Comparison of ENCODE assay signal across 22 cellular contexts in the genomic region with DNA sequence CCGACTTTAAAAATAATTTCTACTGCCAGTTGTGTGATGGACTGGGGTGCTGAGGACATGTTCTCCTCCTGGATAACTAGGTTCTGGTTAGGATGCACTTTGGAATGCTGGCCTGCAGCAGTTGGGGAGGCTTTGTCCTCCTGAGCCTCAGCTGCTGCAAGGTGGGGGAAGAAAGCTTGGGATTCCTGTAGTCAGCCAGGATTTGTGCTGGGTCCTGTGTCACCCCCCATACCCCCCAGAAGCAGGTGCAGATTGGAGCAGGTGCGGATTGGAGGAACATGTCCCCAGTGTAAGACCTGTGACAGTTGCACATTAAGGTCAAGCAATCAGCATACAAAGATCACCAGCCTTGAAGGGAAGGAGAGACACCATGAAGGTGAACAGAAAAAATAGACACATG. TPM values are rescaled to one million over a fixed set of nuclear protein-coding genes. Genes with fewer than 3 reads are reported as not detected.
DNase-seq lines count a peak whose midpoint lies in the region; ATAC-seq and TF ChIP-seq lines count a peak whose summit lies in the region.
"Had no signal": no experiment of that assay in that cellular context is flagged by ENCODE, and none has a peak within 500 bp of the region (broad histone marks: within the 10 kb centered on the region; RNA-seq: fewer than 3 reads in every experiment).

No MANE protein-coding gene starts in this region.

- no peak overlapping the region for H3K18ac ChIP-seq in H9 (ENCODE audit: insufficient read length, low read depth, low read length)

- H3K56ac ChIP-seq in H9 (ENCODE audit: insufficient read length, low read depth, low read length) = no peak overlapping the region

- H2BK120ac ChIP-seq in H9 (ENCODE audit: low read depth, low read length, poor library complexity, severe bottlenecking) = no peak overlapping the region

- H2BK5ac ChIP-seq in H9 (ENCODE audit: insufficient read length, low read length) = no peak overlapping the region

- no peak overlapping the region for H2AK5ac ChIP-seq in H9 (ENCODE audit: insufficient read length, low read length)

- no peak overlapping the region for H3K4ac ChIP-seq in H9 (ENCODE audit: low read depth, low read length)

- no peak overlapping the region for H3K23ac ChIP-seq in H9 (ENCODE audit: insufficient read length, low read depth, low read length)

- peaks cover 87% of the 10 kb centered on the region for H3K4me1 Mint-ChIP-seq in activated CD4-positive, alpha-beta T cell treated with anti-CD3 and anti-CD28 coated beads, Interleukin-2, amount 10 ng/mL, durations not matched to agents 7 days and 5 days
- no peaks in the 10 kb centered on the region for H3K4me1 Mint-ChIP-seq in H9
- H3K4me1 Mint-ChIP-seq in activated naive CD8-positive, alpha-beta T cell treated with anti-CD3 and anti-CD28 coated beads, Interleukin-2, amount 10 ng/mL, durations not matched to agents 7 days and 5 days = peaks cover 52% of the 10 kb centered on the region
- H3K4me1 Mint-ChIP-seq: WTC11 had no signal

- peaks cover 10% of the 10 kb centered on the region for H3K9me3 Mint-ChIP-seq in activated CD4-positive, alpha-beta T cell treated with anti-CD3 and anti-CD28 coated beads, Interleukin-2, amount 10 ng/mL, durations not matched to agents 7 days and 5 days
- H3K9me3 Mint-ChIP-seq in H9 = peaks cover 10 to 11% of the 10 kb centered on the region in 2 experiments
- peaks cover 3% of the 10 kb centered on the region for H3K9me3 Mint-ChIP-seq in activated naive CD8-positive, alpha-beta T cell treated with anti-CD3 and anti-CD28 coated beads, Interleukin-2, amount 10 ng/mL, durations not matched to agents 7 days and 5 days

- H2BK12ac ChIP-seq in H9 (ENCODE audit: insufficient read length, low read depth, low read length) = no peak overlapping the region

- H3K27me3 Mint-ChIP-seq in activated CD4-positive, alpha-beta T cell treated with anti-CD3 and anti-CD28 coated beads, Interleukin-2, amount 10 ng/mL, durations not matched to agents 7 days and 5 days = no peaks in the 10 kb centered on the region
- no peaks in the 10 kb centered on the region for H3K27me3 Mint-ChIP-seq in H9 (ENCODE audit: low read depth)
- H3K27me3 Mint-ChIP-seq in activated naive CD8-positive, alpha-beta T cell treated with anti-CD3 and anti-CD28 coated beads, Interleukin-2, amount 10 ng/mL, durations not matched to agents 7 days and 5 days = no peaks in the 10 kb centered on the region

- no peaks in the 10 kb centered on the region for H3K79me2 ChIP-seq in H9 (ENCODE audit: insufficient read depth, low read length)

- no peak overlapping the region for H3K4me3 Mint-ChIP-seq in activated CD4-positive, alpha-beta T cell treated with anti-CD3 and anti-CD28 coated beads, Interleukin-2, amount 10 ng/mL, durations not matched to agents 7 days and 5 days
- H3K4me3 Mint-ChIP-seq in H9 = no peak overlapping the region
- no peak overlapping the region for H3K4me3 Mint-ChIP-seq in activated naive CD8-positive, alpha-beta T cell treated with anti-CD3 and anti-CD28 coated beads, Interleukin-2, amount 10 ng/mL, durations not matched to agents 7 days and 5 days
- H3K4me3 Mint-ChIP-seq: WTC11 had no signal

- H3K36me3 Mint-ChIP-seq in activated CD4-positive, alpha-beta T cell treated with anti-CD3 and anti-CD28 coated beads, Interleukin-2, amount 10 ng/mL, durations not matched to agents 7 days and 5 days (ENCODE audit: low read depth) = peaks cover 86% of the 10 kb centered on the region
- peaks cover 35 to 65% (median 42%) of the 10 kb centered on the region in 3 experiments for H3K36me3 Mint-ChIP-seq in H9 (ENCODE audit: insufficient read depth in 1 of 3, low read depth in 3 of 3)
- peaks cover 59% of the 10 kb centered on the region for H3K36me3 Mint-ChIP-seq in activated naive CD8-positive, alpha-beta T cell treated with anti-CD3 and anti-CD28 coated beads, Interleukin-2, amount 10 ng/mL, durations not matched to agents 7 days and 5 days

- intact Hi-C loops in psoas muscle (cut with DNase I) = no loop called here

- H3K4me2 ChIP-seq in H9 (ENCODE audit: insufficient read depth, insufficient read length, low read length) = no peak overlapping the region
- H3K4me2 ChIP-seq: A549 had no signal

- no peak overlapping the region for H2BK20ac ChIP-seq in H9 (ENCODE audit: low read depth, low read length, poor library complexity, severe bottlenecking)

- H3K14ac ChIP-seq in H9 (ENCODE audit: insufficient read depth, low read length) = no peak overlapping the region

- peaks cover 2 to 51% of the 10 kb centered on the region in 2 donors for H3K36me3 ChIP-seq in psoas muscle (ENCODE audit: insufficient read depth in 1 of 2, low read depth in 1 of 2)

- H3K9ac ChIP-seq in H9 (ENCODE audit: extremely low read depth, insufficient read length, low read length) = no peak overlapping the region

- H3K4me1 ChIP-seq in H9 (ENCODE audit: insufficient read depth, low read length) (no peaks in the 10 kb centered on the region), psoas muscle (peaks cover 48% of the 10 kb centered on the region)
- H3K4me1 ChIP-seq: A549 had no signal

- POLR2A ChIA-PET in activated CD4-positive, alpha-beta T cell treated with anti-CD3 and anti-CD28 coated beads, Interleukin-2, amount 10 ng/mL, durations not matched to agents 7 days and 5 days (lab: Charles Lee) = no interaction called here
- POLR2A ChIA-PET in activated naive CD8-positive, alpha-beta T cell treated with anti-CD3 and anti-CD28 coated beads, Interleukin-2, amount 10 ng/mL, durations not matched to agents 7 days and 5 days (lab: Charles Lee) = interaction anchor here (1.3 to 2.0 kb wide), 3 partner anchors 8 to 13 kb away, joined by 4 to 12 read pairs (median 9); no protein-coding TSS in a partner anchor

- peak overlapping the region; percentile 4 for H4K8ac ChIP-seq in H9 (replicated peaks; ENCODE audit: insufficient read length, low read depth, low read length)

- no peaks in the 10 kb centered on the region for H4K20me1 ChIP-seq in H9 (ENCODE audit: control insufficient read depth, insufficient read depth, insufficient read length)

- H4K91ac ChIP-seq in H9 (ENCODE audit: insufficient read length, low read depth, low read length) = no peak overlapping the region

- DNase-seq in activated CD4-positive, alpha-beta T cell treated with anti-CD3 and anti-CD28 coated beads, Interleukin-2, amount 10 ng/mL, durations not matched to agents 7 days and 5 days = no peak
- no peak for DNase-seq in activated CD4-positive, alpha-beta T cell treated with anti-CD3 and anti-CD28 coated beads, Interleukin-2, amount 50 U/mL, for 1 hour
- DNase-seq in H9 = no peak
- no peak for DNase-seq in activated naive CD8-positive, alpha-beta T cell treated with anti-CD3 and anti-CD28 coated beads, Interleukin-2, amount 10 ng/mL, durations not matched to agents 7 days and 5 days
- no peak for DNase-seq in psoas muscle
- DNase-seq in NCI-H774 (lab: John Stamatoyannopoulos, UW) = no peak
- no peak for DNase-seq in RKO (ENCODE audit: low spot score)
- DNase-seq: brain microvascular endothelial cell, dermis blood vessel endothelial cell, foreskin fibroblast, hypothalamus, kidney, mesenchymal stem cell, NCI-H1436 treated with DMSO at 0.1 percent for 48 hours, NCI-H69, SIG-M5 had no signal

- TF ChIP-seq CTCF in H9 (conservative IDR thresholded peaks at IDR 0.05) (no peak), psoas muscle (IDR thresholded peaks at IDR 0.05) (no peak)

- H3T11ph ChIP-seq in H9 (ENCODE audit: low read length) = no peak overlapping the region

- ATAC-seq in activated naive CD8-positive, alpha-beta T cell treated with anti-CD3 and anti-CD28 coated beads, Interleukin-2, amount 10 ng/mL, durations not matched to agents 7 days and 5 days (ENCODE audit: low read depth) = no peak
- ATAC-seq in psoas muscle (no peak), HG02798 (IDR thresholded peaks at IDR 0.05; ENCODE audit: poor library complexity, unreplicated experiment) (no peak)
- ATAC-seq: A549, WTC11 had no signal

- no peaks in the 10 kb centered on the region for H3K79me1 ChIP-seq in H9 (ENCODE audit: insufficient read depth, low read depth, low read length, poor library complexity, severe bottlenecking)

- no peak overlapping the region for H3K4me3 ChIP-seq in psoas muscle
- H3K4me3 ChIP-seq: A549, HAP-1 had no signal

- H2BK15ac ChIP-seq in H9 (ENCODE audit: low read depth, low read length) = no peak overlapping the region

- H3K27ac Mint-ChIP-seq in activated CD4-positive, alpha-beta T cell treated with anti-CD3 and anti-CD28 coated beads, Interleukin-2, amount 10 ng/mL, durations not matched to agents 7 days and 5 days = peak overlapping the region; percentile 99
- no peak overlapping the region for H3K27ac Mint-ChIP-seq in H9
- H3K27ac Mint-ChIP-seq in activated naive CD8-positive, alpha-beta T cell treated with anti-CD3 and anti-CD28 coated beads, Interleukin-2, amount 10 ng/mL, durations not matched to agents 7 days and 5 days = peak overlapping the region; percentile 99
- H3K27ac Mint-ChIP-seq: WTC11 had no signal

- no CpG with 5 or more reads among the region's 2 CpGs for WGBS in H9 (ENCODE audit: extremely low coverage, insufficient read length, low lambda C conversion rate)
- 91 to 96% (median 96%) methylated on average over 2 of the region's 2 CpGs for WGBS in psoas muscle, 3 donors

- no peaks in the 10 kb centered on the region for H3K23me2 ChIP-seq in H9 (ENCODE audit: insufficient read length, low read depth, low read length, poor library complexity, severe bottlenecking)

- H4K5ac ChIP-seq in H9 (ENCODE audit: insufficient read length, low read depth, low read length) = no peak overlapping the region

- H3K27ac ChIP-seq in H9 (ENCODE audit: insufficient read length, low read depth, low read length) (no peak overlapping the region), psoas muscle (peak overlapping the region; percentile 93)
- H3K27ac ChIP-seq: A549, epithelial cell of prostate had no signal

- CTCF ChIA-PET in activated CD4-positive, alpha-beta T cell treated with anti-CD3 and anti-CD28 coated beads, Interleukin-2, amount 10 ng/mL, durations not matched to agents 7 days and 5 days (lab: Charles Lee) = interaction anchor here (11.8 kb wide), 1 partner anchor 8 kb away, joined by 122 read pairs; no protein-coding TSS in a partner anchor

- peaks cover 6% of the 10 kb centered on the region for H3K9me3 ChIP-seq in H9 (ENCODE audit: control insufficient read depth, low read depth, low read length)
- no peaks in the 10 kb centered on the region for H3K9me3 ChIP-seq in psoas muscle
- H3K9me3 ChIP-seq: HAP-1 had no signal

- H2AFZ ChIP-seq in H9 (ENCODE audit: low read length) = no peak overlapping the region

- H3K27me3 ChIP-seq in H9 (ENCODE audit: insufficient read depth, low read length) (no peaks in the 10 kb centered on the region), psoas muscle (ENCODE audit: insufficient read depth in 3 of 3, low read length in 2 of 3) (no peaks in the 10 kb centered on the region)
- H3K27me3 ChIP-seq: BLaER1 treated with 17β-estradiol and CSF1 and Interleukin-3, amounts not matched to agents 10 nM and 100 nM; brain microvascular endothelial cell had no signal

RNA-seq across cellular contexts. Expression of gene MED15, which starts 51.1 kb away (rescaled TPM):
- 100 to 1,000 TPM; 141 to 182 TPM for total RNA-seq in activated CD4-positive, alpha-beta T cell treated with anti-CD3 and anti-CD28 coated beads, Interleukin-2, amount 10 ng/mL, durations not matched to agents 7 days and 5 days
- total RNA-seq in H9 (2021) = 46.0 and 47.4 TPM in 2 replicates
- 100 to 1,000 TPM; 227 to 233 TPM for total RNA-seq in activated naive CD8-positive, alpha-beta T cell treated with anti-CD3 and anti-CD28 coated beads, Interleukin-2, amount 10 ng/mL, durations not matched to agents 7 days and 5 days
- 10 to 100 TPM; 46.4 to 94.8 (median 73.6) TPM for total RNA-seq in psoas muscle
- polyA plus RNA-seq in psoas muscle = 10 to 100 TPM; 33.8 to 61.5 (median 41.5) TPM

Comparison
In these comparisons a context has a peak if more than half of its experiments do, and no peak if none do; other contexts are left out.
1. H3K27ac Mint-ChIP-seq: peak in activated CD4-positive, alpha-beta T cell treated with anti-CD3 and anti-CD28 coated beads, Interleukin-2, amount 10 ng/mL, durations not matched to agents 7 days and 5 days (single experiment) and activated naive CD8-positive, alpha-beta T cell treated with anti-CD3 and anti-CD28 coated beads, Interleukin-2, amount 10 ng/mL, durations not matched to agents 7 days and 5 days (single experiment); none in H9 (0 of 3).